ENCODE assay signal across 23 cellular contexts in genomic region chr3:116378077-116378476, GRCh38.
"Had no signal": no experiment of that assay in that cellular context is flagged by ENCODE, and none has a peak within 500 bp of the region (broad histone marks: within the 10 kb centered on the region; RNA-seq: fewer than 3 reads in every experiment).

No MANE protein-coding gene starts in this region.

- H3K36me3 ChIP-seq: brain microvascular endothelial cell, colonic mucosa, esophagus squamous epithelium, gastroesophageal sphincter, WERI-Rb-1 had no signal

- H3K27me3 ChIP-seq: brain microvascular endothelial cell, colonic mucosa, esophagus squamous epithelium, gastroesophageal sphincter had no signal

- H3K9me3 ChIP-seq: colonic mucosa, esophagus squamous epithelium, gastroesophageal sphincter had no signal

- H3K4me3 ChIP-seq: colonic mucosa, esophagus squamous epithelium, gastroesophageal sphincter had no signal

- DNase-seq: activated B cell treated with CpG ODN at 0.5 μM for 24 hours; activated CD4-positive, alpha-beta T cell treated with anti-CD3 and anti-CD28 coated beads for 48 hours; activated CD4-positive, alpha-beta T cell treated with anti-CD3 and anti-CD28 coated beads, Interleukin-2, amount 50 U/mL, for 1 hour; activated CD4-positive, alpha-beta T cell treated with anti-CD3 and anti-CD28 coated beads, Interleukin-2, amount 50 U/mL, for 48 hours; activated CD8-positive, alpha-beta memory T cell treated with anti-CD3 and anti-CD28 coated beads for 24 hours; activated CD8-positive, alpha-beta T cell treated with anti-CD3 and anti-CD28 coated beads for 36 hours; activated effector memory CD4-positive, alpha-beta T cell treated with Interleukin-2 at 50 U/mL for 16 hours; activated gamma-delta T cell treated with Interleukin-2 at 50 U/mL for 16 hours; activated naive CD4-positive, alpha-beta T cell treated with anti-CD3 and anti-CD28 coated beads, Interleukin-2, amount 50 U/mL, for 16 hours; activated naive CD4-positive, alpha-beta T cell treated with Interleukin-2 at 50 U/mL for 16 hours; activated T-cell treated with anti-CD3 and anti-CD28 coated beads, Interleukin-2, amount 50 U/mL, for 4 hours; amniotic stem cell; anterior cingulate cortex; brain microvascular endothelial cell; colonic mucosa; effector CD8-positive, alpha-beta T cell; esophagus squamous epithelium; foreskin melanocyte; head of caudate nucleus; T-helper 2 cell; WERI-Rb-1 had no signal

- H3K27ac ChIP-seq: brain microvascular endothelial cell, colonic mucosa, epithelial cell of prostate, esophagus squamous epithelium, gastroesophageal sphincter, WERI-Rb-1 had no signal

- H3K4me1 ChIP-seq: colonic mucosa, esophagus squamous epithelium, gastroesophageal sphincter had no signal
